ENCODE assay signal across 24 cellular contexts in genomic region chr5:125972706-125973105, GRCh38.
"Had no signal": no experiment of that assay in that cellular context is flagged by ENCODE, and none has a peak within 500 bp of the region (broad histone marks: within the 10 kb centered on the region; RNA-seq: fewer than 3 reads in every experiment).

No MANE protein-coding gene starts in this region.

- H3K27ac ChIP-seq: HL-60, KMS-11, RWPE1 had no signal

- ATAC-seq: K562, Panc1, PC-3 had no signal

- H3K4me1 Mint-ChIP-seq: IgD-negative memory B cell had no signal

- H3K4me3 Mint-ChIP-seq: IgD-negative memory B cell had no signal

- H3K4me3 ChIP-seq: K562 had no signal

- H3K9me3 ChIP-seq: SK-N-SH had no signal

- DNase-seq: Kasumi-1, MV-4-11, NCI-H1048, NCI-H1105, NCI-H1417, NCI-H146, NCI-H1694 treated with DMSO at 0.1 percent for 48 hours, NCI-H1930, NCI-H2081, NCI-H2107, NCI-H2227 treated with DMSO at 0.1 percent for 48 hours, NCI-H524, NCI-H526 treated with DMSO at 0.1 percent for 48 hours, NCI-H748 treated with DMSO at 0.1 percent for 48 hours, PC-3, SHP77, SK-N-SH, SW 1271 had no signal

- H3K36me3 Mint-ChIP-seq: IgD-negative memory B cell had no signal
